In the genomic region with DNA sequence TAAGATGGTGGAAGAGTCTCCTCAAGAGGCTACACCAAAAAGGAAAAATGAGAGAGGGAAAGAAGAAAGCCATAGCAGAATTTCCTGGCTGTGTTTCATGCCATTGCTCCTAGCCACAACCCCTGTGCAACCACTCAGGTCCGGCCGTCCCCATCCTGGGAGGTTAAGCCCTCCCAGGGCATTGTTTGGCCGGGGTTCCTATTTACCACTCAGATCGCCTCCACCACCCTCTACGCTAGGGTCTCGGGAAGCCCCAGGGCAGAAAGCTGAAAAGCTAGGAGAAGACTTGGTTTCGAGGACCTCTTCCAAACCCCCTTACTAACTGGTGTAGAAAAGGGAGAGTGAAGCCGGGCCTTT, we compare ENCODE assay signal across 8 cellular contexts. TPM values are rescaled to one million over a fixed set of nuclear protein-coding genes. Genes with fewer than 3 reads are reported as not detected.
DNase-seq lines count a peak whose midpoint lies in the region; ATAC-seq and TF ChIP-seq lines count a peak whose summit lies in the region.

No MANE protein-coding gene starts in this region.

- no peaks in the 10 kb centered on the region for H3K27me3 ChIP-seq in SK-N-SH (ENCODE audit: insufficient read depth)
- no peaks in the 10 kb centered on the region for H3K27me3 ChIP-seq in colonic mucosa
- H3K27me3 ChIP-seq in right lobe of liver, result no peaks in the 10 kb centered on the region

- H3K4me2 ChIP-seq in SK-N-SH, result peak overlapping the region; percentile 81

- peak overlapping the region; percentile 97 for H3K9ac ChIP-seq in SK-N-SH
- peak overlapping the region; percentile 70 to 79 for H3K9ac ChIP-seq in colonic mucosa (ENCODE audit: low read depth in 2 of 2, low read length in 2 of 2)

- POLR2A ChIA-PET in SK-N-SH (lab: Yijun Ruan, JAX), result no interaction called here

- H3K4me1 Mint-ChIP-seq in stimulated activated naive B cell treated with anti-CD40 and anti-IgM and Interleukin-4, amounts not matched to agents 10 μg/mL and 1 μg/mL and 100 μg/mL, for 72 hours, result peaks cover 3 to 5% of the 10 kb centered on the region in 2 donors

- no peaks in the 10 kb centered on the region for H3K9me3 Mint-ChIP-seq in stimulated activated naive B cell treated with anti-CD40 and anti-IgM and Interleukin-4, amounts not matched to agents 10 μg/mL and 1 μg/mL and 100 μg/mL, for 72 hours

- peaks cover 7% of the 10 kb centered on the region for H4K20me1 ChIP-seq in SK-N-SH (ENCODE audit: insufficient read depth)

- peaks cover 66% of the 10 kb centered on the region for H3K79me2 ChIP-seq in SK-N-SH (ENCODE audit: insufficient read depth)

- H3K27ac ChIP-seq in SK-N-SH (ENCODE audit: low read depth in 2 of 2, low read length in 1 of 2) (peak overlapping the region; percentile 90), colonic mucosa (peak overlapping the region; percentile 95), right lobe of liver (peak overlapping the region; percentile 76 to 89 (median 86))

- H3K4me3 Mint-ChIP-seq in stimulated activated naive B cell treated with anti-CD40 and anti-IgM and Interleukin-4, amounts not matched to agents 10 μg/mL and 1 μg/mL and 100 μg/mL, for 72 hours, result peak overlapping the region; percentile 91 to 95

- no peak for TF ChIP-seq RAD21 in SK-N-SH (IDR thresholded peaks at IDR 0.05; ENCODE audit: low read length)

- TF ChIP-seq POLR2A in right lobe of liver (IDR thresholded peaks at IDR 0.05), result no peak

- TF ChIP-seq EP300 in SK-N-SH (IDR thresholded peaks at IDR 0.05; ENCODE audit: borderline replicate concordance in 1 of 2, low read depth in 1 of 2, low read length in 1 of 2), result no peak

- H3K36me3 ChIP-seq in SK-N-SH (replicated peaks in 1 of 2; ENCODE audit: control insufficient read depth in 1 of 2, insufficient read depth in 2 of 2, low read length in 1 of 2) (peaks cover 16 to 20% of the 10 kb centered on the region in 2 experiments), colonic mucosa (no peaks in the 10 kb centered on the region), right lobe of liver (no peaks in the 10 kb centered on the region)

- H3K4me1 ChIP-seq in SK-N-SH (ENCODE audit: control insufficient read depth in 1 of 2, insufficient read depth in 2 of 2, low read depth in 1 of 2, low read length in 1 of 2), result peaks cover 2 to 9% of the 10 kb centered on the region in 2 experiments; a peak in 2 of 4 replicates
- H3K4me1 ChIP-seq in colonic mucosa, result no peaks in the 10 kb centered on the region
- peaks cover 0 to 12% (median 0%) of the 10 kb centered on the region in 4 donors for H3K4me1 ChIP-seq in right lobe of liver

- no peaks in the 10 kb centered on the region for H3K27me3 Mint-ChIP-seq in stimulated activated naive B cell treated with anti-CD40 and anti-IgM and Interleukin-4, amounts not matched to agents 10 μg/mL and 1 μg/mL and 100 μg/mL, for 72 hours

- TF ChIP-seq CTCF in SK-N-SH (IDR thresholded peaks at IDR 0.05) (no peak), colonic mucosa (IDR thresholded peaks at IDR 0.05) (no peak), right lobe of liver (IDR thresholded peaks at IDR 0.05) (no peak)

- H3K27ac Mint-ChIP-seq in stimulated activated naive B cell treated with anti-CD40 and anti-IgM and Interleukin-4, amounts not matched to agents 10 μg/mL and 1 μg/mL and 100 μg/mL, for 72 hours, result peak overlapping the region; percentile 96

- peaks cover 22% of the 10 kb centered on the region for H3F3A ChIP-seq in SK-N-SH (replicated peaks; ENCODE audit: insufficient read depth)

- peak; percentile 27 for DNase-seq in DMS114 treated with DMSO at 0.1 percent for 48 hours (lab: John Stamatoyannopoulos, UW; ENCODE audit: unreplicated experiment)
- DNase-seq in SK-N-SH, result peak; percentile 63
- DNase-seq in colonic mucosa, result peak; percentile 44
- peak in 2 of 3 donors; percentile 46 to 66 for DNase-seq in right lobe of liver
- no peak for DNase-seq in stimulated activated naive B cell treated with anti-CD40 and anti-IgM and Interleukin-4, amounts not matched to agents 10 μg/mL and 1 μg/mL and 100 μg/mL, for 72 hours
- no peak for DNase-seq in GM19238 (ENCODE audit: insufficient read length, low spot score)

- H2AFZ ChIP-seq in SK-N-SH (ENCODE audit: low read depth), result peak overlapping the region; percentile 47; the same call in 1 of the 2 replicates

- intact Hi-C loops in colonic mucosa (cut with DNase I) (no loop called here), right lobe of liver (cut with DNase I) (no loop called here)

- WGBS in SK-N-SH (ENCODE audit: low lambda C conversion rate), result 1% methylated on average over 8 of the region's 8 CpGs
- WGBS in right lobe of liver (ENCODE audit: insufficient coverage, low coverage, low lambda C conversion rate, missing lambda C conversion rate), result 1% methylated on average over 7 of the region's 8 CpGs

- CTCF ChIA-PET in SK-N-SH (lab: Yijun Ruan, JAX), result interaction anchor here (1.3 to 1.5 kb wide), 2 partner anchors 87 to 805 kb away, joined by 3 to 5 read pairs; no protein-coding TSS in a partner anchor

- ATAC-seq in GM19452 (IDR thresholded peaks at IDR 0.05; ENCODE audit: unreplicated experiment) (peak; percentile 8), HG03457 (IDR thresholded peaks at IDR 0.05; ENCODE audit: unreplicated experiment) (peak; percentile 4), right lobe of liver (peak; percentile 43 to 47 (median 44))
- ATAC-seq in stimulated activated naive B cell treated with anti-CD40 and anti-IgM and Interleukin-4, amounts not matched to agents 10 μg/mL and 1 μg/mL and 100 μg/mL, for 72 hours (replicated peaks), result peak; percentile 35 to 38

- H3K9me2 ChIP-seq in SK-N-SH, result no peaks in the 10 kb centered on the region

- H3K9me3 ChIP-seq in SK-N-SH, result no peaks in the 10 kb centered on the region
- H3K9me3 ChIP-seq in colonic mucosa, result no peaks in the 10 kb centered on the region
- no peaks in the 10 kb centered on the region for H3K9me3 ChIP-seq in right lobe of liver

- H3K36me3 Mint-ChIP-seq in stimulated activated naive B cell treated with anti-CD40 and anti-IgM and Interleukin-4, amounts not matched to agents 10 μg/mL and 1 μg/mL and 100 μg/mL, for 72 hours, result peaks cover 10 to 14% of the 10 kb centered on the region in 2 donors

- H3K4me3 ChIP-seq in SK-N-SH (ENCODE audit: low read depth in 2 of 2, low read length in 1 of 2) (peak overlapping the region; percentile 90 to 95), colonic mucosa (peak overlapping the region; percentile 94), right lobe of liver (peak overlapping the region; percentile 87 to 94 (median 92))

TF ChIP-seq in SK-N-SH, 30 proteins besides CTCF, POLR2A, EP300 and RAD21 (continues in another document):
- TF ChIP-seq TEAD4 (IDR thresholded peaks at IDR 0.05; ENCODE audit: borderline replicate concordance, insufficient read depth), result no peak
- TF ChIP-seq GATA2 (CRISPR knock-in tag; IDR thresholded peaks at IDR 0.05), result no peak
- TF ChIP-seq, protein P1, sequence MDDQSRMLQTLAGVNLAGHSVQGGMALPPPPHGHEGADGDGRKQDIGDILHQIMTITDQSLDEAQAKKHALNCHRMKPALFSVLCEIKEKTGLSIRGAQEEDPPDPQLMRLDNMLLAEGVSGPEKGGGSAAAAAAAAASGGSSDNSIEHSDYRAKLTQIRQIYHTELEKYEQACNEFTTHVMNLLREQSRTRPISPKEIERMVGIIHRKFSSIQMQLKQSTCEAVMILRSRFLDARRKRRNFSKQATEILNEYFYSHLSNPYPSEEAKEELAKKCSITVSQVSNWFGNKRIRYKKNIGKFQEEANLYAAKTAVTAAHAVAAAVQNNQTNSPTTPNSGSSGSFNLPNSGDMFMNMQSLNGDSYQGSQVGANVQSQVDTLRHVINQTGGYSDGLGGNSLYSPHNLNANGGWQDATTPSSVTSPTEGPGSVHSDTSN (IDR thresholded peaks at IDR 0.05), result no peak
- TF ChIP-seq RCOR1 (IDR thresholded peaks at IDR 0.05; ENCODE audit: low read length), result no peak
- no peak for TF ChIP-seq NFIC (IDR thresholded peaks at IDR 0.05; ENCODE audit: borderline replicate concordance)
- TF ChIP-seq TAF1 (IDR thresholded peaks at IDR 0.05; ENCODE audit: borderline replicate concordance, low read depth, low read length), result peak; percentile 45; the same call in 1 of the 2 replicates
- no peak for TF ChIP-seq JUND (IDR thresholded peaks at IDR 0.05)
- 0 out of 2 replicates have a peak, but pooled peaks have one; percentile 48 for TF ChIP-seq SIN3A (IDR thresholded peaks at IDR 0.05; ENCODE audit: borderline replicate concordance, low read depth, low read length)
- TF ChIP-seq MEF2A (IDR thresholded peaks at IDR 0.05; ENCODE audit: borderline replicate concordance, low read depth), result no peak
- no peak for TF ChIP-seq TCF12 (IDR thresholded peaks at IDR 0.05)
- no peak for TF ChIP-seq FOXM1 (IDR thresholded peaks at IDR 0.05; ENCODE audit: low read depth)
- no peak for TF ChIP-seq FOSL2 (IDR thresholded peaks at IDR 0.05; ENCODE audit: borderline replicate concordance, low read depth)
- TF ChIP-seq POLR2AphosphoS5 (IDR thresholded peaks at IDR 0.05; ENCODE audit: low read depth, low read length), result peak; percentile 32; the same call in 1 of the 2 replicates
- TF ChIP-seq MXI1 (IDR thresholded peaks at IDR 0.05; ENCODE audit: low read depth, low read length), result no peak
- TF ChIP-seq CHD2 (IDR thresholded peaks at IDR 0.05; ENCODE audit: low read length, partially characterized antibody), result no peak

RNA-seq across cellular contexts. Expression of a gene that starts 0.7 kb away (rescaled TPM):
- polyA plus RNA-seq in SK-N-SH (2012; rRNA removed), result 12.4 and 15.2 TPM in 2 replicates
- 15.7 and 15.8 TPM in 2 replicates for polyA plus RNA-seq in SK-N-SH (2012; cell fraction: cytosol; rRNA removed)
- 8.3 and 18.6 TPM in 2 replicates for polyA plus RNA-seq in SK-N-SH (2012; cell fraction: nucleus; rRNA removed)
- 10 to 100 TPM; 34.4 to 44.9 TPM for total RNA-seq in colonic mucosa
- total RNA-seq in right lobe of liver, result 10 to 100 TPM; 14.1 to 20.7 (median 19.4) TPM

RNA-seq across cellular contexts. Expression of a gene that starts 8.7 kb away (rescaled TPM):
- polyA plus RNA-seq in SK-N-SH (2012; rRNA removed), result 2.2 and 3.2 TPM in 2 replicates
- 4.2 and 4.9 TPM in 2 replicates for polyA plus RNA-seq in SK-N-SH (2012; cell fraction: cytosol; rRNA removed)
- 0.90 and 1.8 TPM in 2 replicates for polyA plus RNA-seq in SK-N-SH (2012; cell fraction: nucleus; rRNA removed)
- total RNA-seq in colonic mucosa (1 to 10 TPM; 6.6 to 8.4 TPM), right lobe of liver (1 to 10 TPM; 2.2 to 4.3 (median 2.7) TPM)

RNA-seq across cellular contexts. Expression of a gene that starts 26.9 kb away (rescaled TPM):
- 3.9 and 6.0 TPM in 2 replicates for polyA plus RNA-seq in SK-N-SH (2012; rRNA removed)
- polyA plus RNA-seq in SK-N-SH (2012; cell fraction: cytosol; rRNA removed), result 5.6 and 6.1 TPM in 2 replicates
- 8.1 and 14.7 TPM in 2 replicates for polyA plus RNA-seq in SK-N-SH (2012; cell fraction: nucleus; rRNA removed)
- total RNA-seq in colonic mucosa, result 1 to 10 TPM; 4.3 to 6.5 TPM
- total RNA-seq in right lobe of liver, result 1 to 10 TPM; 1.2 to 2.3 (median 1.4) TPM

RNA-seq across cellular contexts. Expression of a gene that starts 36.4 kb away (rescaled TPM):
- 20.2 and 29.2 TPM in 2 replicates for polyA plus RNA-seq in SK-N-SH (2012; rRNA removed)
- polyA plus RNA-seq in SK-N-SH (2012; cell fraction: cytosol; rRNA removed), result 23.7 and 26.5 TPM in 2 replicates
- polyA plus RNA-seq in SK-N-SH (2012; cell fraction: nucleus; rRNA removed), result 23.6 and 39.9 TPM in 2 replicates
- total RNA-seq in colonic mucosa (10 to 100 TPM; 40.9 to 49.4 TPM), right lobe of liver (10 to 100 TPM; 11.4 to 15.4 (median 13.5) TPM)

Comparison
In these comparisons a context has a peak if more than half of its experiments do, and no peak if none do; other contexts are left out.
1. DNase-seq: peak in DMS114 treated with DMSO at 0.1 percent for 48 hours (single experiment), SK-N-SH (single experiment), colonic mucosa (single experiment) and right lobe of liver (2 of 3); none in stimulated activated naive B cell treated with anti-CD40 and anti-IgM and Interleukin-4, amounts not matched to agents 10 μg/mL and 1 μg/mL and 100 μg/mL, for 72 hours (single experiment) and GM19238 (single experiment).
2. Peak in every context shown above with its lines, with median percentiles within 50 percentile points of each other: ATAC-seq, H3K27ac ChIP-seq and H3K4me3 ChIP-seq.